ENCODE assay signal across 8 cellular contexts in the genomic region with DNA sequence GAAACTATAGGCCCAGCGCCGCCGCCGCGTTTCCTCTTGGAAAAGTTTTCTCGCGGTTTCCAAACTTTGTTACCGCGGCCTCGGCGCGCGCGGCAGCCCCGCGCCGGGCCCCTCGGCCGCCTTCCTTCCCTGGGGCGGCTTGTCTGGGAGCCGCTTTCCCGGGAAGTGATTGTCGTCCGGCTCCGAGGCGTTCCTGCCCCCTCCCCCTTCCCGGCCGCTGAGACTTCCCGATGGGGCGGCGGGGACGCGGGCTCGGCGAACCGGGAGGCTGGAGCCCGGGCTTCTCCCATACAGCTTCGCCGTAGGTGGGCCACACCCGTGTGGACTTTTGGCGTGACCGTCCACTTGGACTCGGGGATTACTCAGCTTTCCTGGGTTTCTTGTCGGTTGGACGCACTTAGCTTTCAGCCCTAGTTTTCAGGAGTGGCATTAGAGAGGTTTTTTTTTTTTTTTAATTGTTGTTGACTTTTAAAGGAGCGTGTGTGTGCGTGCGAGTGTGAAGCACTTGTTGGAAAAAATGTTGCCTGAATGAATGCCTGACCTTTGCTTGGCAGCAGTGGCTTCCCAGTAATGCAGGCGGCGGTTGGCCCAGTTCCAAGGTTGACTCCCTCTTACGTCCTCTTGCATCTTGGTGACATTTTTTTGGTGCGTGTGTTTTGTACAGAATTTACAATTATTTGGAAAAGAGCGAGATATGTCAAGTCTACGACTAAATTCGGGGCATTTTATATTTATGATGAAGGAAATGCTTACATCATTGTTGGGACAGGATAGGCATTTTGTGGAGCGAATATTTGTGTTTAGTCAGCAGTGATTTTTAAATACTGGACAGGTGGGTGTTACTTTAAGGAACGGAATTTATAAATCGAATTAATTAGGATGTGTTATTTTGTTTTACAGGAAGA. TPM values are rescaled to one million over a fixed set of nuclear protein-coding genes. Genes with fewer than 3 reads are reported as not detected.
DNase-seq lines count a peak whose midpoint lies in the region; ATAC-seq and TF ChIP-seq lines count a peak whose summit lies in the region.

No MANE protein-coding gene starts in this region.

- peaks cover 2% of the 10 kb centered on the region for H3K36me3 ChIP-seq in fibroblast of lung (ENCODE audit: control insufficient read depth, insufficient read depth, low read length)
- peaks cover under 1 to 8% of the 10 kb centered on the region in 2 donors for H3K36me3 ChIP-seq in muscle layer of duodenum (ENCODE audit: control insufficient read depth in 1 of 2, insufficient read depth in 2 of 2, low read length in 2 of 2)

- H3K27me3 ChIP-seq in fibroblast of lung (ENCODE audit: control insufficient read depth, insufficient read depth, low read length) (no peaks in the 10 kb centered on the region), muscle layer of duodenum (ENCODE audit: low read depth, low read length) (no peaks in the 10 kb centered on the region)

- no peaks in the 10 kb centered on the region for H4K20me1 ChIP-seq in fibroblast of lung (ENCODE audit: control insufficient read depth, extremely low read depth, insufficient read depth, low read length)

- H3K4me1 Mint-ChIP-seq in activated T-cell treated with anti-CD3 and anti-CD28 coated beads, Interleukin-2, amount 50 U/mL, for 4 hours (ENCODE audit: low read depth), result peaks cover 21% of the 10 kb centered on the region

- peaks cover 54% of the 10 kb centered on the region for H3K79me2 ChIP-seq in fibroblast of lung (ENCODE audit: control insufficient read depth, insufficient read depth, low read length)

- ATAC-seq in HG03039 (IDR thresholded peaks at IDR 0.05; ENCODE audit: unreplicated experiment) (peak; percentile 4), HG03571 (IDR thresholded peaks at IDR 0.05; ENCODE audit: unreplicated experiment) (no peak)
- no peak for ATAC-seq in activated T-cell treated with anti-CD3 and anti-CD28 coated beads, Interleukin-2, amount 50 U/mL, for 4 hours

- DNase-seq in GM03348 (ENCODE audit: low spot score) (peak; percentile 83), NCI-H82 (lab: John Stamatoyannopoulos, UW) (peak; percentile 59), fibroblast of lung (ENCODE audit: low read depth in 2 of 2) (peak; percentile 88 to 93)
- peak; percentile 69 for DNase-seq in activated T-cell treated with anti-CD3 and anti-CD28 coated beads, Interleukin-2, amount 50 U/mL, for 4 hours
- DNase-seq in stimulated activated naive CD4-positive, alpha-beta T cell treated with Interleukin-2 at 50 U/mL for 16 hours (lab: John Stamatoyannopoulos, UW), result peak; percentile 48

- H3K4me3 ChIP-seq in fibroblast of lung (replicated peaks in 1 of 4; ENCODE audit: control extremely low read depth in 1 of 4, insufficient read depth in 1 of 4, low read depth in 3 of 4, low read length in 4 of 4) (peak overlapping the region; percentile 65 to 93 (median 86)), muscle layer of duodenum (ENCODE audit: low read depth in 1 of 2, low read length in 2 of 2) (peak overlapping the region; percentile 64 to 75)

- no peak overlapping the region for H2AFZ ChIP-seq in fibroblast of lung (ENCODE audit: low read length)

- peak overlapping the region; percentile 78 for H3K4me3 Mint-ChIP-seq in activated T-cell treated with anti-CD3 and anti-CD28 coated beads, Interleukin-2, amount 50 U/mL, for 4 hours

- H3K9me3 Mint-ChIP-seq in activated T-cell treated with anti-CD3 and anti-CD28 coated beads, Interleukin-2, amount 50 U/mL, for 4 hours, result no peaks in the 10 kb centered on the region

- peak overlapping the region; percentile 94 for H3K9ac ChIP-seq in fibroblast of lung (ENCODE audit: insufficient read depth, low read length)

- no peaks in the 10 kb centered on the region for H3K9me3 ChIP-seq in fibroblast of lung (ENCODE audit: control insufficient read depth, insufficient read depth, low read depth, low read length)
- H3K9me3 ChIP-seq in muscle layer of duodenum (ENCODE audit: control insufficient read depth in 1 of 2, low read length in 2 of 2), result peaks cover 0 to 3% of the 10 kb centered on the region in 2 donors

- no peaks in the 10 kb centered on the region for H3K4me1 ChIP-seq in fibroblast of lung (ENCODE audit: control insufficient read depth, extremely low read depth, insufficient read depth, low read length)
- peaks cover 11 to 18% of the 10 kb centered on the region in 2 donors for H3K4me1 ChIP-seq in muscle layer of duodenum (ENCODE audit: control insufficient read depth in 1 of 2, insufficient read depth in 2 of 2, low read length in 2 of 2)

- TF ChIP-seq CTCF in fibroblast of lung (conservative IDR thresholded peaks at IDR 0.05 in 1 of 2, IDR thresholded peaks at IDR 0.05 in 1 of 2; ENCODE audit: low read depth in 1 of 2, low read length in 2 of 2), result no peak

- H3K27ac ChIP-seq in fibroblast of lung (ENCODE audit: insufficient read depth, low read length) (peak overlapping the region; percentile 93), muscle layer of duodenum (ENCODE audit: low read length) (peak overlapping the region; percentile 93)

- peaks cover 5% of the 10 kb centered on the region for H3K36me3 Mint-ChIP-seq in activated T-cell treated with anti-CD3 and anti-CD28 coated beads, Interleukin-2, amount 50 U/mL, for 4 hours (ENCODE audit: insufficient read depth)

- peak overlapping the region; percentile 59 for H3K4me2 ChIP-seq in fibroblast of lung (ENCODE audit: extremely low read depth, insufficient read depth, low read length)

- peaks cover 28% of the 10 kb centered on the region for H3K27me3 Mint-ChIP-seq in activated T-cell treated with anti-CD3 and anti-CD28 coated beads, Interleukin-2, amount 50 U/mL, for 4 hours (ENCODE audit: low read depth)

RNA-seq across cellular contexts. Expression of a gene that starts 0.8 kb away (rescaled TPM):
- total RNA-seq in activated T-cell treated with anti-CD3 and anti-CD28 coated beads, Interleukin-2, amount 50 U/mL, for 4 hours, result 10 to 100 TPM; 27.0 to 40.3 (median 32.2) TPM
- total RNA-seq in fibroblast of lung, result 421 and 557 TPM in 2 replicates
- 181 and 204 TPM in 2 replicates for polyA plus RNA-seq in fibroblast of lung
- polyA plus RNA-seq in fibroblast of lung (2012), result 277 and 283 TPM in 2 replicates
- polyA minus RNA-seq in fibroblast of lung (ENCODE audit: low replicate concordance), result 382 and 541 TPM in 2 replicates

Comparison
In these comparisons a context has a peak if more than half of its experiments do, and no peak if none do; other contexts are left out.
1. RNA of a gene that starts 0.8 kb away (total RNA-seq): 421 to 557 TPM in fibroblast of lung; 27.0 to 40.3 TPM in activated T-cell treated with anti-CD3 and anti-CD28 coated beads, Interleukin-2, amount 50 U/mL, for 4 hours; every median in the first group is over 10 times any median in the second.
2. Peak in every context shown above with its lines, with median percentiles within 50 percentile points of each other: DNase-seq.